Comparison of ENCODE assay signal across 18 cellular contexts in the genomic region with DNA sequence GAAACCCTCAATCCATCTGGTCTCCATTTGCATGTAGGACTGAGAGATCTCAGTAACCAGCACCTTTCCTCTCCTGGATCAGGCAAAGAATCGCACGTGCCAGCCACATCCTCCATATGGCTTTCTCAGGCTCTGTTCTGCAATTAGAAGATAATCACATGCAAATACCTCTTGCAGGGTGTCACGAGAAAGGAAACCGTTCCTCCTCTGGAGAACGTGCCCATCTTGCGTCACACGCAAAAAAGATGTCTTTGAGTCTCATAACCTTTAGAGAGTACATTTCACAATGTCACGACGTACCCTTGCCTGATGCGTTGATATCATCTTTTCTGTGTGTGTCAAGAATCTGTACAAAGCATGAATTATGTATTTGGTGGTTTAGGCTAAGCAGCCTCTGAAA. TPM values are rescaled to one million over a fixed set of nuclear protein-coding genes. Genes with fewer than 3 reads are reported as not detected.
"Had no signal": no experiment of that assay in that cellular context is flagged by ENCODE, and none has a peak within 500 bp of the region (broad histone marks: within the 10 kb centered on the region; RNA-seq: fewer than 3 reads in every experiment).

No MANE protein-coding gene starts in this region.

- DNase-seq: activated CD4-positive, CD25-positive, alpha-beta regulatory T cell treated with anti-CD3 and anti-CD28 coated beads, Interleukin-2, amount 50 U/mL, for 72 hours; activated naive CD4-positive, alpha-beta T cell; activated naive CD8-positive, alpha-beta T cell treated with anti-CD3 and anti-CD28 coated beads, Interleukin-2, amount 10 ng/mL, durations not matched to agents 7 days and 5 days; anterior cingulate cortex; cerebellar nuclear complex; effector CD8-positive, alpha-beta T cell; foreskin keratinocyte; glutamatergic neuron; kidney glomerular epithelial cell; left ventricle myocardium superior; natural killer cell; nucleus accumbens; right cardiac atrium had no signal

- H3K4me1 ChIP-seq: breast epithelium, foreskin keratinocyte had no signal

- H3K36me3 ChIP-seq: breast epithelium, suprapubic skin had no signal

- H3K9me3 ChIP-seq: breast epithelium, suprapubic skin had no signal

- H3K27me3 ChIP-seq: breast epithelium, suprapubic skin had no signal

- H3K4me3 ChIP-seq: breast epithelium, smooth muscle cell, suprapubic skin had no signal

- H3K27ac ChIP-seq: breast epithelium, foreskin keratinocyte, suprapubic skin had no signal

- H3K4me2 ChIP-seq: smooth muscle cell had no signal

RNA-seq across cellular contexts. Expression of a gene that starts 36.2 kb away (rescaled TPM):
- total RNA-seq: endothelial cell of umbilical vein, left ventricle myocardium superior, mucosa of gallbladder had no signal
- polyA plus RNA-seq: endothelial cell of umbilical vein had no signal
